In the genomic region with DNA sequence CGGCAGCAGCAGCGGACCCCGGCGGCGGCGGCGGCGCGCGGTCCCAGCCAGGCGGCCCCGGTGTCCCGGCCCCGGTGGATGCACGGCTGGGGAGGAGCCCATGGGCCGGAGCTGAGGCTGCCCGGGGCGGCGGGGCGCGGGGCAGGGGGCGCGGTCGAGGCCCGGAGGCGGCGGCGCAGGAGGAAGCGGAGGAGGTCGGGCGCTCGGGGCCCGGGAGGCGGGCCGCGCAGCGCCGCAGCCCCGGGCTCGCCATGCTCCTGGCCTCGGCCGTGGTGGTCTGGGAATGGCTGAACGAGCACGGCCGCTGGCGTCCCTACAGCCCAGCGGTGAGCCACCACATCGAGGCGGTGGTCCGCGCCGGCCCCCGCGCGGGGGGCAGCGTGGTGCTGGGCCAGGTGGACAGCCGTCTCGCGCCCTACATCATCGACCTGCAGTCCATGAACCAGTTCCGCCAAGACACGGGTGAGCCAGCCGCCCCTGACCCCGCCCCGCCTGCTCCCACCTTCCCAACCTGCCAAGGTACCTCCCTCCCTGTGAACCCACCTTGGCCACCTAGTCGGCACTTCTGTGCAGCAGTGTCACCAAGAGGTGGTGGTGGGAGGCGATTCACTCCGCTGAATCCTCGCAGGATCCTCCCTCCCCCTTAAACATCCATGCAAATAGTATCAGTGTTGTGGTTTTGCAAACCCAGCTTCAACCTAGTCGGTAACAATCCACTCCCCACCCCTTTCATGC, we compare ENCODE assay signal across 8 cellular contexts.
DNase-seq lines count a peak whose midpoint lies in the region; ATAC-seq and TF ChIP-seq lines count a peak whose summit lies in the region.

No MANE protein-coding gene starts in this region.

- in situ Hi-C loops in brain microvascular endothelial cell (cut with HindIII; ENCODE audit: low pct_ligation_motif_present, low sequenced_read_pairs): no loop called here

- peak overlapping the region; percentile 66 for H3K9ac ChIP-seq in OCI-LY3 (ENCODE audit: low read length)

- peak; percentile 37 for DNase-seq in NCI-H510A treated with DMSO at 0.1 percent for 48 hours (lab: John Stamatoyannopoulos, UW)
- DNase-seq in NCI-H510A (lab: John Stamatoyannopoulos, UW): no peak
- no peak for DNase-seq in brain microvascular endothelial cell
- DNase-seq in kidney glomerular epithelial cell (lab: John Stamatoyannopoulos, UW): peak; percentile 46
- peak; percentile 26 for DNase-seq in stimulated activated naive CD8-positive, alpha-beta T cell treated with anti-CD3 and anti-CD28 coated beads, Interleukin-15, Interleukin-2, amounts not matched to agents 100 U/mL and 50 U/mL, for 24 hours
- no peak for DNase-seq in inferior parietal cortex (ENCODE audit: extremely low spot score)

- TF ChIP-seq CTCF in OCI-LY3 (IDR thresholded peaks at IDR 0.05; ENCODE audit: low read depth, low read length): no peak
- no peak for TF ChIP-seq CTCF in brain microvascular endothelial cell (IDR thresholded peaks at IDR 0.05; ENCODE audit: low read depth, low read length, missing control alignments)

- H3K4me3 ChIP-seq in OCI-LY3 (ENCODE audit: low read length) (peak overlapping the region; percentile 91), brain microvascular endothelial cell (ENCODE audit: low read depth, low read length) (peak overlapping the region; percentile 61)

- 0 out of 2 replicates have a peak, but pooled peaks cover 4% of the 10 kb centered on the region for H4K20me1 ChIP-seq in OCI-LY3 (ENCODE audit: insufficient read depth, low read length)

- no peaks in the 10 kb centered on the region; the same call in 1 of the 2 replicates for H3K79me2 ChIP-seq in OCI-LY3 (ENCODE audit: low read length)

- peak; percentile 36 for ATAC-seq in HG02642 (IDR thresholded peaks at IDR 0.05; ENCODE audit: poor library complexity, unreplicated experiment)
- ATAC-seq in stimulated activated naive CD8-positive, alpha-beta T cell treated with anti-CD3 and anti-CD28 coated beads, Interleukin-15, Interleukin-2, amounts not matched to agents 100 U/mL and 50 U/mL, for 24 hours: peak; percentile 15

- H3K4me1 ChIP-seq in OCI-LY3 (ENCODE audit: low read length): peaks cover 17% of the 10 kb centered on the region

- H3K9me3 ChIP-seq in OCI-LY3 (ENCODE audit: insufficient read depth, low read length): no peaks in the 10 kb centered on the region

- H3K36me3 ChIP-seq in OCI-LY3 (replicated peaks; ENCODE audit: low read depth, low read length): peaks cover 8% of the 10 kb centered on the region
- no peaks in the 10 kb centered on the region for H3K36me3 ChIP-seq in brain microvascular endothelial cell (replicated peaks)

- peak overlapping the region; percentile 70 for H2AFZ ChIP-seq in OCI-LY3 (ENCODE audit: low read depth, low read length)

- H3K27me3 ChIP-seq in OCI-LY3 (ENCODE audit: low read depth, low read length) (peaks cover 13% of the 10 kb centered on the region), brain microvascular endothelial cell (replicated peaks) (peaks cover 10% of the 10 kb centered on the region)

- peak overlapping the region; percentile 98 for H3K4me2 ChIP-seq in OCI-LY3 (ENCODE audit: low read length)

- H3K27ac ChIP-seq in OCI-LY3 (ENCODE audit: low read length): no peak overlapping the region
- H3K27ac ChIP-seq in brain microvascular endothelial cell: no peak overlapping the region

Comparison
In these comparisons a context has a peak if more than half of its experiments do, and no peak if none do; other contexts are left out.
1. DNase-seq: peak in NCI-H510A treated with DMSO at 0.1 percent for 48 hours (single experiment), kidney glomerular epithelial cell (single experiment) and stimulated activated naive CD8-positive, alpha-beta T cell treated with anti-CD3 and anti-CD28 coated beads, Interleukin-15, Interleukin-2, amounts not matched to agents 100 U/mL and 50 U/mL, for 24 hours (single experiment); none in NCI-H510A (single experiment), brain microvascular endothelial cell (single experiment) and inferior parietal cortex (single experiment).